Comparison of ENCODE assay signal across 10 cellular contexts in genomic region chr16:30429418-30429677, GRCh38. TPM values are rescaled to one million over a fixed set of nuclear protein-coding genes. Genes with fewer than 3 reads are reported as not detected.
DNase-seq lines count a peak whose midpoint lies in the region; ATAC-seq, FAIRE-seq and TF ChIP-seq lines count a peak whose summit lies in the region.
"Had no signal": no experiment of that assay in that cellular context is flagged by ENCODE, and none has a peak within 500 bp of the region (broad histone marks: within the 10 kb centered on the region; RNA-seq: fewer than 3 reads in every experiment).

No MANE protein-coding gene starts in this region.

- TF ChIP-seq CTCF in K562 (IDR thresholded peaks at IDR 0.05 in 2 of 3, conservative IDR thresholded peaks at IDR 0.05 in 1 of 3; ENCODE audit: insufficient read depth in 2 of 3, low read depth in 1 of 3, low read length in 3 of 3), result no peak

- H3K4me1 Mint-ChIP-seq in effector memory CD8-positive, alpha-beta T cell (ENCODE audit: low read depth in 2 of 2), result peaks cover 9 to 13% of the 10 kb centered on the region in 2 donors

- intact Hi-C loops in K562 (cut with micrococcal nuclease), result no loop called here

- peaks cover 23% of the 10 kb centered on the region for H3K79me2 ChIP-seq in ACC112 (ENCODE audit: control insufficient read depth, insufficient read depth, low read length, unreplicated experiment)
- peaks cover 41% of the 10 kb centered on the region for H3K79me2 ChIP-seq in K562 (ENCODE audit: control insufficient read depth, insufficient read depth, low read length)

- DNase-seq in K562 (ENCODE audit: extremely low read depth in 1 of 4, low spot score in 3 of 4) (no peak), NCI-H226 (no peak)
- DNase-seq in effector memory CD8-positive, alpha-beta T cell, result no peak

- ATAC-seq in HG02642 (IDR thresholded peaks at IDR 0.05; ENCODE audit: poor library complexity, unreplicated experiment) (peak; percentile 8), K562 (peak; percentile 46), GM18505 (IDR thresholded peaks at IDR 0.05; ENCODE audit: unreplicated experiment) (no peak), GM19023 (IDR thresholded peaks at IDR 0.05; ENCODE audit: unreplicated experiment) (no peak)
- ATAC-seq in effector memory CD8-positive, alpha-beta T cell (replicated peaks), result no peak

- H3K4me3 ChIP-seq in ACC112 (ENCODE audit: low read depth, low read length), result peak overlapping the region; percentile 87
- peak overlapping the region; percentile 75 for H3K4me3 ChIP-seq in K562
- H3K4me3 ChIP-seq in mesodermal cell (ENCODE audit: extremely low read depth, insufficient read depth, low read length, poor library complexity, severe bottlenecking), result peak overlapping the region; percentile 86

- TSS peak; percentile 77 for BruUV-seq in K562 (replicated peaks; lab: Mats Ljungman, UMichigan)

- TF ChIP-seq POLR2A in K562 (conservative IDR thresholded peaks at IDR 0.05) (no peak), GM18505 (IDR thresholded peaks at IDR 0.05; ENCODE audit: borderline replicate concordance, extremely low read depth, insufficient read depth, insufficient read length) (no peak)

- no peak overlapping the region for H3K4me3 Mint-ChIP-seq in effector memory CD8-positive, alpha-beta T cell
- H3K4me3 Mint-ChIP-seq: dendritic cell treated with granulocyte-macrophage colony-stimulating factor and Interleukin-4, amounts not matched to agents 40 ng/mL and 50 ng/mL, for 4 days had no signal

- WGBS in K562 (ENCODE audit: insufficient coverage, low coverage, missing lambda C conversion rate), result 1% methylated on average over 11 of the region's 11 CpGs
- WGBS in mesodermal cell (ENCODE audit: insufficient coverage in 2 of 2), 2 experiments, result 4 to 6% methylated on average over 10 to 11 of the region's 11 CpGs

- CTCF ChIA-PET in K562 (lab: Yijun Ruan, JAX; ENCODE audit: low intra/inter-chr PET ratio), result interaction anchor here (0.7 to 3.3 kb wide), 3 partner anchors 168 to 229 kb away, joined by 3 to 23 read pairs (median 10); partner anchors contain the start of gene FBRS

- H3K4me1 ChIP-seq in ACC112 (ENCODE audit: control insufficient read depth, insufficient read depth, low read length, unreplicated experiment) (peaks cover 4% of the 10 kb centered on the region), K562 (replicated peaks in 1 of 2; ENCODE audit: control insufficient read depth in 2 of 2, insufficient read depth in 2 of 2, low read length in 2 of 2) (peaks cover 15 to 36% of the 10 kb centered on the region in 2 experiments), mesodermal cell (ENCODE audit: control insufficient read depth, insufficient read depth, low read length, poor library complexity, severe bottlenecking) (no peaks in the 10 kb centered on the region)

- no peak for TF ChIP-seq EP300 in K562 (IDR thresholded peaks at IDR 0.05; ENCODE audit: low read length)

- H3K9me3 Mint-ChIP-seq in effector memory CD8-positive, alpha-beta T cell, result no peaks in the 10 kb centered on the region
- H3K9me3 Mint-ChIP-seq: dendritic cell treated with granulocyte-macrophage colony-stimulating factor and Interleukin-4, amounts not matched to agents 40 ng/mL and 50 ng/mL, for 4 days had no signal

- H2AFZ ChIP-seq in ACC112 (ENCODE audit: low read length, unreplicated experiment), result peak overlapping the region; percentile 83
- peak overlapping the region; percentile 78 for H2AFZ ChIP-seq in K562 (ENCODE audit: low read depth, low read length)

- POLR2A ChIA-PET in K562 (lab: Yijun Ruan, JAX), result interaction anchor here (0.6 to 1.9 kb wide), 16 partner anchors 8 to 229 kb away, joined by 3 to 16 read pairs (median 4); partner anchors contain the start of genes FBRS, PRR14, SEPHS2 and ZNF48

- H3K27me3 Mint-ChIP-seq in effector memory CD8-positive, alpha-beta T cell, result no peaks in the 10 kb centered on the region
- H3K27me3 Mint-ChIP-seq: dendritic cell treated with granulocyte-macrophage colony-stimulating factor and Interleukin-4, amounts not matched to agents 40 ng/mL and 50 ng/mL, for 4 days had no signal

- H3K27ac Mint-ChIP-seq in effector memory CD8-positive, alpha-beta T cell, result no peak overlapping the region
- H3K27ac Mint-ChIP-seq: dendritic cell treated with granulocyte-macrophage colony-stimulating factor and Interleukin-4, amounts not matched to agents 40 ng/mL and 50 ng/mL, for 4 days had no signal

- no peak overlapping the region for H3K27ac ChIP-seq in ACC112 (ENCODE audit: low read depth, low read length)
- H3K27ac ChIP-seq in K562 (ENCODE audit: extremely low read depth, low read depth, low read length), result peak overlapping the region; percentile 84
- no peak overlapping the region for H3K27ac ChIP-seq in mesodermal cell (ENCODE audit: low read depth, low read length, severe bottlenecking)

- H3K9me3 ChIP-seq in K562 (replicated peaks; ENCODE audit: control insufficient read depth, insufficient read depth, low read depth, low read length), result no peaks in the 10 kb centered on the region
- H3K9me3 ChIP-seq in mesodermal cell (ENCODE audit: control insufficient read depth, low read length), result no peaks in the 10 kb centered on the region

- H3K9me1 ChIP-seq in K562 (ENCODE audit: control insufficient read depth, insufficient read depth, low read length), result no peaks in the 10 kb centered on the region

- H3K36me3 ChIP-seq in ACC112 (ENCODE audit: insufficient read depth, low read length) (no peaks in the 10 kb centered on the region), K562 (ENCODE audit: control insufficient read depth, insufficient read depth, low read length) (peaks cover 41% of the 10 kb centered on the region), mesodermal cell (ENCODE audit: control insufficient read depth, insufficient read depth, low read length) (peaks cover 35% of the 10 kb centered on the region)

- in situ Hi-C loops in K562 (cut with MboI), result no loop called here

- FAIRE-seq in K562 (lab: Jason Lieb, UNC), result peak; percentile 55

- H4K20me1 ChIP-seq in K562 (replicated peaks; ENCODE audit: control insufficient read depth, insufficient read depth, low read length), result no peaks in the 10 kb centered on the region

- H3K4me2 ChIP-seq in K562 (ENCODE audit: insufficient read depth, low read length), result peak overlapping the region; percentile 94

- H3K36me3 Mint-ChIP-seq in effector memory CD8-positive, alpha-beta T cell (ENCODE audit: insufficient read depth), result peaks cover 13% of the 10 kb centered on the region

- H3K27me3 ChIP-seq in ACC112 (ENCODE audit: insufficient read depth, low read length) (no peaks in the 10 kb centered on the region), K562 (ENCODE audit: control insufficient read depth in 2 of 2, insufficient read depth in 2 of 2, low read length in 2 of 2) (no peaks in the 10 kb centered on the region)

- no peak for TF ChIP-seq RAD21 in K562 (CRISPR knock-in tag; conservative IDR thresholded peaks at IDR 0.05 in 1 of 2, IDR thresholded peaks at IDR 0.05 in 1 of 2)

- peak overlapping the region; percentile 81 to 95 for H3K9ac ChIP-seq in K562 (ENCODE audit: insufficient read depth in 1 of 2, low read depth in 2 of 2, low read length in 2 of 2)

RNA-seq across cellular contexts. Expression of gene DCTPP1, which starts 0.5 kb away (rescaled TPM):
- 20.4 and 39.9 TPM in 2 replicates for total RNA-seq in K562 (2011; cell fraction: chromatin; rRNA removed; ENCODE audit: low replicate concordance)
- 29.6 and 33.7 TPM in 2 replicates for total RNA-seq in K562 (2011; cell fraction: nucleolus; rRNA removed)
- 26.7 and 33.2 TPM in 2 replicates for total RNA-seq in K562 (2011; cell fraction: nucleoplasm; rRNA removed)
- 74.2 and 79.0 TPM in 2 replicates for total RNA-seq in K562 (2014; rRNA removed)
- 61.2 and 61.3 TPM in 2 replicates for total RNA-seq in K562 (2014; rRNA removed; fragmentation: Illumina TruSeq; extraction: Trizol)
- 67.4 and 75.0 TPM in 2 replicates for total RNA-seq in K562 (2015; rRNA removed; fragmentation: Illumina TruSeq; extraction: Trizol)
- 124 and 129 TPM in 2 replicates for total RNA-seq in K562 (2021)
- polyA plus RNA-seq in K562 (2011; rRNA removed), result 107 and 120 TPM in 2 replicates
- 109 and 151 TPM in 2 replicates for polyA plus RNA-seq in K562 (2011; cell fraction: cytosol; rRNA removed)
- 34.2 and 44.6 TPM in 2 replicates for polyA plus RNA-seq in K562 (2011; cell fraction: nucleus; rRNA removed)
- polyA plus RNA-seq in K562 (2012), result 56.3 and 118 TPM in 2 replicates
- 108 and 130 TPM in 2 replicates for polyA plus RNA-seq in K562 (2014; fragmentation: Illumina TruSeq; extraction: Trizol)
- polyA plus RNA-seq in K562 (2014; fragmentation: Nextera tagmentation; extraction: Ambion mirVana), result 10 to 100 TPM; 45.0 to 80.6 TPM
- 132 and 138 TPM in 2 replicates for polyA plus RNA-seq in K562 (2014; rRNA removed)
- 31.3 and 36.6 TPM in 2 replicates for polyA minus RNA-seq in K562 (2011; rRNA and poly(A)+ RNA removed)
- polyA minus RNA-seq in K562 (2011; cell fraction: cytosol; rRNA and poly(A)+ RNA removed), result 29.3 and 42.9 TPM in 2 replicates
- 10.1 and 14.4 TPM in 2 replicates for polyA minus RNA-seq in K562 (2011; cell fraction: nucleus; rRNA and poly(A)+ RNA removed)
- polyA plus RNA-seq in mesodermal cell (2013, experiment 1 of 2), result 40.5 TPM
- polyA plus RNA-seq in mesodermal cell (2013, experiment 2 of 2), result 35.9 TPM

RNA-seq across cellular contexts. Expression of gene SEPHS2, which starts 16.3 kb away (rescaled TPM):
- 44.2 and 55.5 TPM in 2 replicates for total RNA-seq in K562 (2011; cell fraction: chromatin; rRNA removed; ENCODE audit: low replicate concordance)
- total RNA-seq in K562 (2011; cell fraction: nucleolus; rRNA removed), result 47.6 and 48.7 TPM in 2 replicates
- total RNA-seq in K562 (2011; cell fraction: nucleoplasm; rRNA removed), result 34.2 and 44.9 TPM in 2 replicates
- 31.6 and 42.6 TPM in 2 replicates for total RNA-seq in K562 (2014; rRNA removed)
- total RNA-seq in K562 (2014; rRNA removed; fragmentation: Illumina TruSeq; extraction: Trizol), result 41.2 and 43.8 TPM in 2 replicates
- total RNA-seq in K562 (2015; rRNA removed; fragmentation: Illumina TruSeq; extraction: Trizol), result 38.2 and 43.4 TPM in 2 replicates
- total RNA-seq in K562 (2021), result 84.0 and 87.3 TPM in 2 replicates
- 73.4 and 90.6 TPM in 2 replicates for polyA plus RNA-seq in K562 (2011; rRNA removed)
- 53.6 and 54.6 TPM in 2 replicates for polyA plus RNA-seq in K562 (2011; cell fraction: cytosol; rRNA removed)
- 36.6 and 52.6 TPM in 2 replicates for polyA plus RNA-seq in K562 (2011; cell fraction: nucleus; rRNA removed)
- polyA plus RNA-seq in K562 (2012), result 67.3 and 95.0 TPM in 2 replicates
- polyA plus RNA-seq in K562 (2014; fragmentation: Illumina TruSeq; extraction: Trizol), result 62.3 and 74.6 TPM in 2 replicates
- 10 to 100 TPM; 20.9 to 21.3 TPM for polyA plus RNA-seq in K562 (2014; fragmentation: Nextera tagmentation; extraction: Ambion mirVana)
- 80.0 and 80.2 TPM in 2 replicates for polyA plus RNA-seq in K562 (2014; rRNA removed)
- 79.5 and 83.2 TPM in 2 replicates for polyA minus RNA-seq in K562 (2011; rRNA and poly(A)+ RNA removed)
- 27.5 and 33.1 TPM in 2 replicates for polyA minus RNA-seq in K562 (2011; cell fraction: cytosol; rRNA and poly(A)+ RNA removed)
- 17.8 and 39.5 TPM in 2 replicates for polyA minus RNA-seq in K562 (2011; cell fraction: nucleus; rRNA and poly(A)+ RNA removed)
- polyA plus RNA-seq in mesodermal cell (2013, experiment 1 of 2), result 29.3 TPM
- 25.4 TPM for polyA plus RNA-seq in mesodermal cell (2013, experiment 2 of 2)

RNA-seq across cellular contexts. Expression of gene ZNF771, which starts 21.9 kb away (rescaled TPM):
- 11.2 and 27.3 TPM in 2 replicates for total RNA-seq in K562 (2011; cell fraction: chromatin; rRNA removed; ENCODE audit: low replicate concordance)
- 18.3 and 18.7 TPM in 2 replicates for total RNA-seq in K562 (2011; cell fraction: nucleolus; rRNA removed)
- total RNA-seq in K562 (2011; cell fraction: nucleoplasm; rRNA removed), result 23.9 and 39.2 TPM in 2 replicates
- total RNA-seq in K562 (2014; rRNA removed), result 11.2 and 12.2 TPM in 2 replicates
- total RNA-seq in K562 (2014; rRNA removed; fragmentation: Illumina TruSeq; extraction: Trizol), result 3.2 and 3.6 TPM in 2 replicates
- total RNA-seq in K562 (2015; rRNA removed; fragmentation: Illumina TruSeq; extraction: Trizol), result 3.8 and 4.4 TPM in 2 replicates
- 11.6 and 11.9 TPM in 2 replicates for total RNA-seq in K562 (2021)
- 4.3 and 5.1 TPM in 2 replicates for polyA plus RNA-seq in K562 (2011; rRNA removed)
- polyA plus RNA-seq in K562 (2011; cell fraction: cytosol; rRNA removed), result 7.5 and 37.3 TPM in 2 replicates
- 5.7 and 14.8 TPM in 2 replicates for polyA plus RNA-seq in K562 (2011; cell fraction: nucleus; rRNA removed)
- polyA plus RNA-seq in K562 (2012), result 6.0 and 7.0 TPM in 2 replicates
- polyA plus RNA-seq in K562 (2014; fragmentation: Illumina TruSeq; extraction: Trizol), result 2.9 and 3.2 TPM in 2 replicates
- 1 to 10 TPM; 1.5 to 1.7 TPM for polyA plus RNA-seq in K562 (2014; fragmentation: Nextera tagmentation; extraction: Ambion mirVana)
- 8.3 and 12.6 TPM in 2 replicates for polyA plus RNA-seq in K562 (2014; rRNA removed)
- polyA minus RNA-seq in K562 (2011; rRNA and poly(A)+ RNA removed), result 3.7 and 5.0 TPM in 2 replicates
- 2.2 and 4.0 TPM in 2 replicates for polyA minus RNA-seq in K562 (2011; cell fraction: cytosol; rRNA and poly(A)+ RNA removed)
- polyA minus RNA-seq in K562 (2011; cell fraction: nucleus; rRNA and poly(A)+ RNA removed), result 3.8 and 4.2 TPM in 2 replicates
- 10.7 TPM for polyA plus RNA-seq in mesodermal cell (2013, experiment 1 of 2)
- 7.9 TPM for polyA plus RNA-seq in mesodermal cell (2013, experiment 2 of 2)

RNA-seq across cellular contexts. Expression of gene ZNF48, which starts 34.1 kb away (rescaled TPM):
- 9.7 and 12.9 TPM in 2 replicates for total RNA-seq in K562 (2011; cell fraction: chromatin; rRNA removed; ENCODE audit: low replicate concordance)
- total RNA-seq in K562 (2011; cell fraction: nucleolus; rRNA removed), result 10.7 and 14.3 TPM in 2 replicates
- 6.7 and 7.0 TPM in 2 replicates for total RNA-seq in K562 (2011; cell fraction: nucleoplasm; rRNA removed)
- total RNA-seq in K562 (2014; rRNA removed), result 8.6 and 10.8 TPM in 2 replicates
- total RNA-seq in K562 (2014; rRNA removed; fragmentation: Illumina TruSeq; extraction: Trizol), result 3.3 and 3.4 TPM in 2 replicates
- 7.4 and 7.7 TPM in 2 replicates for total RNA-seq in K562 (2015; rRNA removed; fragmentation: Illumina TruSeq; extraction: Trizol)
- 9.0 and 11.6 TPM in 2 replicates for total RNA-seq in K562 (2021)
- 3.6 and 4.7 TPM in 2 replicates for polyA plus RNA-seq in K562 (2011; rRNA removed)
- 3.9 and 10.6 TPM in 2 replicates for polyA plus RNA-seq in K562 (2011; cell fraction: cytosol; rRNA removed)
- polyA plus RNA-seq in K562 (2011; cell fraction: nucleus; rRNA removed), result 4.6 and 11.2 TPM in 2 replicates
- 6.1 and 7.6 TPM in 2 replicates for polyA plus RNA-seq in K562 (2012)
- 4.6 and 8.2 TPM in 2 replicates for polyA plus RNA-seq in K562 (2014; fragmentation: Illumina TruSeq; extraction: Trizol)
- under 1 TPM; 0.38 to 0.46 TPM for polyA plus RNA-seq in K562 (2014; fragmentation: Nextera tagmentation; extraction: Ambion mirVana)
- polyA plus RNA-seq in K562 (2014; rRNA removed), result 5.8 and 6.0 TPM in 2 replicates
- polyA minus RNA-seq in K562 (2011; rRNA and poly(A)+ RNA removed), result 2.8 and 4.5 TPM in 2 replicates
- 3.7 and 5.3 TPM in 2 replicates for polyA minus RNA-seq in K562 (2011; cell fraction: cytosol; rRNA and poly(A)+ RNA removed)
- polyA minus RNA-seq in K562 (2011; cell fraction: nucleus; rRNA and poly(A)+ RNA removed), result 5.9 and 6.3 TPM in 2 replicates
- 18.9 TPM for polyA plus RNA-seq in mesodermal cell (2013, experiment 1 of 2)
- polyA plus RNA-seq in mesodermal cell (2013, experiment 2 of 2), result 14.7 TPM

RNA-seq across cellular contexts. Expression of gene ITGAL, which starts 43.2 kb away (rescaled TPM):
- total RNA-seq in K562 (2011; cell fraction: chromatin; rRNA removed; ENCODE audit: low replicate concordance), result 0.23 TPM in 1 of 2 replicates, not detected in the other
- total RNA-seq in K562 (2011; cell fraction: nucleolus; rRNA removed), result 0.13 and 0.50 TPM in 2 replicates
- not detected in 2 replicates for total RNA-seq in K562 (2011; cell fraction: nucleoplasm; rRNA removed)
- total RNA-seq in K562 (2014; rRNA removed) (0.61 TPM in 1 of 2 replicates, not detected in the other), K562 (2014; rRNA removed; fragmentation: Illumina TruSeq; extraction: Trizol) (not detected in 2 replicates), K562 (2015; rRNA removed; fragmentation: Illumina TruSeq; extraction: Trizol) (not detected in 2 replicates), K562 (2021) (0.53 and 0.92 TPM in 2 replicates)
- polyA plus RNA-seq in K562 (2011; rRNA removed) (0.01 and 0.12 TPM in 2 replicates), K562 (2014; fragmentation: Illumina TruSeq; extraction: Trizol) (0.12 TPM in 1 of 2 replicates, not detected in the other), K562 (2014; fragmentation: Nextera tagmentation; extraction: Ambion mirVana) (not detected), K562 (2014; rRNA removed) (not detected in 2 replicates)
- 0.13 and 0.15 TPM in 2 replicates for polyA plus RNA-seq in K562 (2011; cell fraction: cytosol; rRNA removed)
- polyA plus RNA-seq in K562 (2011; cell fraction: nucleus; rRNA removed), result 0.08 and 0.09 TPM in 2 replicates
- polyA plus RNA-seq in K562 (2012), result 0.14 and 0.22 TPM in 2 replicates
- 0.21 TPM in 1 of 2 replicates, not detected in the other for polyA minus RNA-seq in K562 (2011; rRNA and poly(A)+ RNA removed)
- polyA minus RNA-seq in K562 (2011; cell fraction: cytosol; rRNA and poly(A)+ RNA removed), result not detected in 2 replicates
- polyA minus RNA-seq in K562 (2011; cell fraction: nucleus; rRNA and poly(A)+ RNA removed), result not detected in 2 replicates
- not detected for polyA plus RNA-seq in mesodermal cell (2013, experiment 1 of 2)
- not detected for polyA plus RNA-seq in mesodermal cell (2013, experiment 2 of 2)
- total RNA-seq: NCI-H460 had no signal

Comparison
In these comparisons a context has a peak if more than half of its experiments do, and no peak if none do; other contexts are left out.
1. ATAC-seq: peak in HG02642 (single experiment) and K562 (single experiment); none in GM18505 (single experiment), effector memory CD8-positive, alpha-beta T cell (single experiment) and GM19023 (single experiment).
2. Peak in every context shown above with its lines, with median percentiles within 50 percentile points of each other: H3K4me3 ChIP-seq.